Comparison of ENCODE assay signal across 8 cellular contexts in the genomic region with DNA sequence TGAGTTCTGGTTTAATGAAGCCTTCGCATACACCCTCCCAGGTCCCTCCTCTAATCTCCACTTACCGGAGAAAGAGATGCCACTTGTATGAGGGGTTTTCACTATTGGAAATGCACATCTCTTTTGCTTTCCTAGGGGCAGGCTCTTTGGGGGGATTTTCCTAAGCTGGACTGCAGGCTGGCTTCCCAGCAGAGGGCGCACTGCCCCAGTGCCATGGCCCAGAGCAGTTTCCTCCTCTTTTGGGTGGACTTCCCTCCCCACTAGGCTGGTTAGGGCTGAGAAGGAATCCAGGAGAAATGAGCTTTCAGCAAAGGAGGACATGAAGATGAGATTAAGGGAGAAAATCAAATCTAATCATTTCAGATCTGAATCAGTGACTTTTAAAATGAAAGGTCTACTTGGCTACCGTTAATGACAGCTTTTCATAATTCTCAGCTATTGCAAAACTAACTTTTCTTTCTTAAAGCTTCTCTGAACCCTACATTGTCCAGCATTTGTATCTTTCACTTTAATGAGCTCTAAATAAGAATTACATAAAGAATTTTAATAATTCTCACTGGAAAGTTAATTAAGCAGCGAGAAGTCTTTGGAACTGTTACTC.
A peak's percentile ranks its signal among the peaks of the same experiment; 100 is the strongest.
DNase-seq lines count a peak whose midpoint lies in the region; ATAC-seq and TF ChIP-seq lines count a peak whose summit lies in the region.

No MANE protein-coding gene starts in this region.

- no peak overlapping the region for H3K4me3 ChIP-seq in H7 (ENCODE audit: insufficient read depth, low read depth, low read length)
- H3K4me3 ChIP-seq in left lung, result no peak overlapping the region

- H3K9me3 Mint-ChIP-seq in activated CD8-positive, alpha-beta memory T cell treated with anti-CD3 and anti-CD28 coated beads, Interleukin-2, amount 10 ng/mL, durations not matched to agents 7 days and 5 days (ENCODE audit: low read depth), result no peaks in the 10 kb centered on the region

- no peaks in the 10 kb centered on the region for H3K4me1 Mint-ChIP-seq in activated CD8-positive, alpha-beta memory T cell treated with anti-CD3 and anti-CD28 coated beads, Interleukin-2, amount 10 ng/mL, durations not matched to agents 7 days and 5 days

- intact Hi-C loops in left lung (cut with DNase I), result no loop called here

- H3K27me3 ChIP-seq in H7 (ENCODE audit: control insufficient read depth, insufficient read depth, low read length) (no peaks in the 10 kb centered on the region), left lung (no peaks in the 10 kb centered on the region)

- CTCF ChIA-PET in activated CD8-positive, alpha-beta memory T cell treated with anti-CD3 and anti-CD28 coated beads, Interleukin-2, amount 10 ng/mL, durations not matched to agents 7 days and 5 days (lab: Charles Lee), result interaction anchor here (0.5 to 1.8 kb wide), 4 partner anchors 10 to 1556 kb away, joined by 3 to 8 read pairs (median 4); no protein-coding TSS in a partner anchor

- no peak overlapping the region for H3K27ac ChIP-seq in left lung

- ATAC-seq in activated CD8-positive, alpha-beta memory T cell treated with anti-CD3 and anti-CD28 coated beads, Interleukin-2, amount 10 ng/mL, durations not matched to agents 7 days and 5 days, result no peak
- ATAC-seq in left lung, result peak; percentile 73
- ATAC-seq in HG03280 (IDR thresholded peaks at IDR 0.05; ENCODE audit: unreplicated experiment), result no peak
- no peak for ATAC-seq in HG03460 (IDR thresholded peaks at IDR 0.05; ENCODE audit: unreplicated experiment)

- H3K27ac Mint-ChIP-seq in activated CD8-positive, alpha-beta memory T cell treated with anti-CD3 and anti-CD28 coated beads, Interleukin-2, amount 10 ng/mL, durations not matched to agents 7 days and 5 days, result no peak overlapping the region

- no peaks in the 10 kb centered on the region for H3K4me1 ChIP-seq in left lung

- peak; percentile 46 to 50 for TF ChIP-seq CTCF in left lung (IDR thresholded peaks at IDR 0.05)

- H3K36me3 Mint-ChIP-seq in activated CD8-positive, alpha-beta memory T cell treated with anti-CD3 and anti-CD28 coated beads, Interleukin-2, amount 10 ng/mL, durations not matched to agents 7 days and 5 days, result no peaks in the 10 kb centered on the region

- no peaks in the 10 kb centered on the region for H3K9me3 ChIP-seq in left lung

- DNase-seq in activated CD8-positive, alpha-beta memory T cell treated with anti-CD3 and anti-CD28 coated beads for 24 hours, result peak; percentile 60
- DNase-seq in activated CD8-positive, alpha-beta memory T cell treated with anti-CD3 and anti-CD28 coated beads, Interleukin-2, amount 10 ng/mL, durations not matched to agents 7 days and 5 days, result no peak
- DNase-seq in H7 (peak; percentile 54), NCI-H146 treated with DMSO at 0.1 percent for 48 hours (lab: John Stamatoyannopoulos, UW; ENCODE audit: unreplicated experiment) (peak; percentile 5), astrocyte of the hippocampus (ENCODE audit: low read depth, low spot score) (peak; percentile 40), left lung (peak; percentile 37 to 71)

- H3K4me3 Mint-ChIP-seq in activated CD8-positive, alpha-beta memory T cell treated with anti-CD3 and anti-CD28 coated beads, Interleukin-2, amount 10 ng/mL, durations not matched to agents 7 days and 5 days, result no peak overlapping the region

- H3K27me3 Mint-ChIP-seq in activated CD8-positive, alpha-beta memory T cell treated with anti-CD3 and anti-CD28 coated beads, Interleukin-2, amount 10 ng/mL, durations not matched to agents 7 days and 5 days, result no peaks in the 10 kb centered on the region

- H3K36me3 ChIP-seq in H7 (replicated peaks; ENCODE audit: control insufficient read depth, insufficient read depth, low read length) (no peaks in the 10 kb centered on the region), left lung (no peaks in the 10 kb centered on the region)
